In genomic region chr18:67402543-67402942, GRCh38 we compare ENCODE assay signal across 1 cellular context.
TF ChIP-seq lines count a peak whose summit lies in the region.

No MANE protein-coding gene starts in this region.

TF ChIP-seq in SK-N-SH treated with all-trans-retinoic acid at 6 μM for 48 hours, 23 proteins besides CTCF, POLR2A, EP300 and RAD21 (continued from another document):
- no peak for TF ChIP-seq POU6F1 (CRISPR knock-in tag; IDR thresholded peaks at IDR 0.05; ENCODE audit: borderline replicate concordance, low read depth)
TF ChIP-seq in SK-N-SH treated with all-trans-retinoic acid at 6 μM for 48 hours: peak in this region for 0.
